18 cellular contexts compared by ENCODE assay signal in the genomic region with DNA sequence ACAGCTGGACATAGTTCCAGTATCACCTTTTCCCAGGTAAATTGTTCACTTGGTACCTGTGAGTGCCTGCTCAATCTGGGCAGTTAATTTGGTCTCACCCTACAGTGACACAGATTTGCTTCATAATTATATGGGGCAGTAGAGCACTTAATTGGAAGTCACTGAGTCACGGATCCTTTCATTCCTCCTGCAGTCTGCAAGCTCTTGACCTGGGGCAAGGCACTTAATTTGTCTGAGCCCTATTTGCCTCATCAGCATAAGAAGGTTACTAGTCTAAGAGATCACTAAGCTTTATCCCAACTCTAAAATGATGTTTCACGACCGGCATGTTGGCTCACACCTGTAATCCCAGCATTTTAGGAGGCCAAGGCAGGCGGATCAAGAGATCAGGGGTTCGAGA.
"Had no signal": no experiment of that assay in that cellular context is flagged by ENCODE, and none has a peak within 500 bp of the region (broad histone marks: within the 10 kb centered on the region; RNA-seq: fewer than 3 reads in every experiment).

No MANE protein-coding gene starts in this region.

- H3K4me1 ChIP-seq: gastroesophageal sphincter, heart right ventricle, vagina had no signal

- H3K27ac Mint-ChIP-seq: activated CD4-positive, alpha-beta memory T cell treated with anti-CD3 and anti-CD28 coated beads, Interleukin-2, amount 10 ng/mL, durations not matched to agents 7 days and 5 days; activated naive CD8-positive, alpha-beta T cell treated with anti-CD3 and anti-CD28 coated beads, Interleukin-2, amount 10 ng/mL, durations not matched to agents 7 days and 5 days; stimulated activated memory B cell treated with anti-CD40 and anti-IgM and Interleukin-4, amounts not matched to agents 10 μg/mL and 1 μg/mL and 100 μg/mL, for 72 hours; T-helper 1 cell treated with Interleukin-12 subunit alpha and Interleukin-12 subunit beta and Interleukin-4 antibody, amounts not matched to agents 30 μg/mL and 1 μg/mL, for 36 hours; WTC11 had no signal

- H3K27ac ChIP-seq: gastroesophageal sphincter, heart right ventricle, ovary, vagina had no signal

- ATAC-seq: gastroesophageal sphincter; heart right ventricle; left cardiac atrium; stimulated activated memory B cell treated with anti-CD40 and anti-IgM and Interleukin-4, amounts not matched to agents 10 μg/mL and 1 μg/mL and 100 μg/mL, for 72 hours had no signal

- H3K27me3 Mint-ChIP-seq: activated CD4-positive, alpha-beta memory T cell treated with anti-CD3 and anti-CD28 coated beads, Interleukin-2, amount 10 ng/mL, durations not matched to agents 7 days and 5 days; activated naive CD8-positive, alpha-beta T cell treated with anti-CD3 and anti-CD28 coated beads, Interleukin-2, amount 10 ng/mL, durations not matched to agents 7 days and 5 days; stimulated activated memory B cell treated with anti-CD40 and anti-IgM and Interleukin-4, amounts not matched to agents 10 μg/mL and 1 μg/mL and 100 μg/mL, for 72 hours had no signal

- H3K4me1 Mint-ChIP-seq: neural crest cell; stimulated activated memory B cell treated with anti-CD40 and anti-IgM and Interleukin-4, amounts not matched to agents 10 μg/mL and 1 μg/mL and 100 μg/mL, for 72 hours had no signal

- H3K4me3 ChIP-seq: gastroesophageal sphincter, heart right ventricle, ovary, thyroid gland, vagina had no signal

- H3K36me3 ChIP-seq: ovary, thyroid gland, vagina had no signal

- DNase-seq: activated CD4-positive, alpha-beta memory T cell treated with anti-CD3 and anti-CD28 coated beads, Interleukin-2, amount 10 ng/mL, durations not matched to agents 7 days and 5 days; activated CD4-positive, alpha-beta T cell treated with anti-CD3 and anti-CD28 coated beads for 4 hours; activated naive CD4-positive, alpha-beta T cell; activated naive CD8-positive, alpha-beta T cell treated with anti-CD3 and anti-CD28 coated beads, Interleukin-2, amount 10 ng/mL, durations not matched to agents 7 days and 5 days; anterior cingulate cortex; cortex of kidney; effector CD8-positive, alpha-beta T cell; heart right ventricle; left cardiac atrium; mammary epithelial cell; ovary; thyroid gland had no signal

- H3K27me3 ChIP-seq: gastroesophageal sphincter, heart right ventricle, ovary, thyroid gland, vagina had no signal

- H3K9me3 ChIP-seq: gastroesophageal sphincter, ovary, thyroid gland, vagina had no signal

- H3K4me3 Mint-ChIP-seq: activated CD4-positive, alpha-beta memory T cell treated with anti-CD3 and anti-CD28 coated beads, Interleukin-2, amount 10 ng/mL, durations not matched to agents 7 days and 5 days; activated naive CD8-positive, alpha-beta T cell treated with anti-CD3 and anti-CD28 coated beads, Interleukin-2, amount 10 ng/mL, durations not matched to agents 7 days and 5 days; neural crest cell; stimulated activated memory B cell treated with anti-CD40 and anti-IgM and Interleukin-4, amounts not matched to agents 10 μg/mL and 1 μg/mL and 100 μg/mL, for 72 hours; T-helper 1 cell treated with Interleukin-12 subunit alpha and Interleukin-12 subunit beta and Interleukin-4 antibody, amounts not matched to agents 30 μg/mL and 1 μg/mL, for 36 hours; WTC11 had no signal
